Comparison of ENCODE assay signal across 8 cellular contexts in genomic region chr20:31517373-31517772, GRCh38. TPM values are rescaled to one million over a fixed set of nuclear protein-coding genes. Genes with fewer than 3 reads are reported as not detected.
A peak's percentile ranks its signal among the peaks of the same experiment; 100 is the strongest.
DNase-seq lines count a peak whose midpoint lies in the region; ATAC-seq and TF ChIP-seq lines count a peak whose summit lies in the region.

No MANE protein-coding gene starts in this region.

- H3K9me3 Mint-ChIP-seq in activated CD4-positive, alpha-beta T cell treated with anti-CD3 and anti-CD28 coated beads for 36 hours (ENCODE audit: low read depth): no peaks in the 10 kb centered on the region

- H3K36me3 Mint-ChIP-seq in activated CD4-positive, alpha-beta T cell treated with anti-CD3 and anti-CD28 coated beads for 36 hours (ENCODE audit: low read depth): peaks cover 18% of the 10 kb centered on the region

- H3K4me3 Mint-ChIP-seq in activated CD4-positive, alpha-beta T cell treated with anti-CD3 and anti-CD28 coated beads for 36 hours: no peak overlapping the region

- peaks cover 31% of the 10 kb centered on the region for H3K4me1 ChIP-seq in skeletal muscle satellite cell (ENCODE audit: control insufficient read depth, insufficient read depth, low read length)

- H3K27me3 Mint-ChIP-seq in activated CD4-positive, alpha-beta T cell treated with anti-CD3 and anti-CD28 coated beads for 36 hours: no peaks in the 10 kb centered on the region

- CTCF ChIA-PET in activated CD4-positive, alpha-beta T cell treated with anti-CD3 and anti-CD28 coated beads for 36 hours (lab: Charles Lee): no interaction called here

- H3K4me3 ChIP-seq in epithelial cell of esophagus (ENCODE audit: low read length) (no peak overlapping the region), skeletal muscle satellite cell (ENCODE audit: low read length) (peak overlapping the region; percentile 13)

- no peak for ATAC-seq in activated CD4-positive, alpha-beta T cell treated with anti-CD3 and anti-CD28 coated beads for 36 hours

- intact Hi-C loops in activated CD4-positive, alpha-beta T cell treated with anti-CD3 and anti-CD28 coated beads for 36 hours (cut with DNase I, micrococcal nuclease): no loop called here

- peaks cover 27% of the 10 kb centered on the region for H3K4me1 Mint-ChIP-seq in activated CD4-positive, alpha-beta T cell treated with anti-CD3 and anti-CD28 coated beads for 36 hours

- TF ChIP-seq CTCF in epithelial cell of esophagus (IDR thresholded peaks at IDR 0.05; ENCODE audit: insufficient read depth, low read depth, low read length, missing control alignments): peak; percentile 31

- peak; percentile 22 for DNase-seq in activated CD4-positive, alpha-beta T cell treated with anti-CD3 and anti-CD28 coated beads for 36 hours
- no peak for DNase-seq in activated CD4-positive, alpha-beta T cell treated with anti-CD3 and anti-CD28 coated beads, Interleukin-2, amount 50 U/mL, for 4 hours
- peak; percentile 18 for DNase-seq in NCI-H82 treated with DMSO at 0.1 percent for 48 hours (lab: John Stamatoyannopoulos, UW; ENCODE audit: unreplicated experiment)
- DNase-seq in epithelial cell of esophagus (ENCODE audit: low read depth): peak; percentile 68
- DNase-seq in NCI-H446 treated with DMSO at 0.1 percent for 48 hours (lab: John Stamatoyannopoulos, UW): no peak
- no peak for DNase-seq in T-helper 2 cell
- no peak for DNase-seq in RPMI8226

- no peaks in the 10 kb centered on the region for H3K9me3 ChIP-seq in skeletal muscle satellite cell (replicated peaks; ENCODE audit: low read length)

- no peaks in the 10 kb centered on the region for H3K27me3 ChIP-seq in skeletal muscle satellite cell (ENCODE audit: control insufficient read depth, insufficient read depth, low read length)

- peak overlapping the region; percentile 95 for H3K4me2 ChIP-seq in skeletal muscle satellite cell (ENCODE audit: low read length)

- no peak overlapping the region for H3K27ac Mint-ChIP-seq in activated CD4-positive, alpha-beta T cell treated with anti-CD3 and anti-CD28 coated beads for 36 hours

- H3K9ac ChIP-seq in skeletal muscle satellite cell (ENCODE audit: low read depth, low read length): peak overlapping the region; percentile 6

- POLR2A ChIA-PET in activated CD4-positive, alpha-beta T cell treated with anti-CD3 and anti-CD28 coated beads for 36 hours (lab: Charles Lee): no interaction called here

- peaks cover 13% of the 10 kb centered on the region for H3K36me3 ChIP-seq in skeletal muscle satellite cell (ENCODE audit: insufficient read depth, low read length)

RNA-seq across cellular contexts. Expression of gene HM13, which starts 3.1 kb away (rescaled TPM):
- 100 to 1,000 TPM; 108 to 111 TPM for total RNA-seq in activated CD4-positive, alpha-beta T cell treated with anti-CD3 and anti-CD28 coated beads for 36 hours
- total RNA-seq in skeletal muscle satellite cell (2012; rRNA removed): 96.8 and 131 TPM in 2 replicates

RNA-seq across cellular contexts. Expression of gene REM1, which starts 42.3 kb away (rescaled TPM):
- total RNA-seq in activated CD4-positive, alpha-beta T cell treated with anti-CD3 and anti-CD28 coated beads for 36 hours: not detected
- 0.25 TPM in 1 of 2 replicates, not detected in the other for total RNA-seq in skeletal muscle satellite cell (2012; rRNA removed)

RNA-seq across cellular contexts. Expression of gene DEFB124, which starts 42.4 kb away (rescaled TPM):
- total RNA-seq in activated CD4-positive, alpha-beta T cell treated with anti-CD3 and anti-CD28 coated beads for 36 hours: not detected
- total RNA-seq in skeletal muscle satellite cell (2012; rRNA removed): not detected in 2 replicates

Comparison
In these comparisons a context has a peak if more than half of its experiments do, and no peak if none do; other contexts are left out.
1. DNase-seq: peak in activated CD4-positive, alpha-beta T cell treated with anti-CD3 and anti-CD28 coated beads for 36 hours (single experiment), NCI-H82 treated with DMSO at 0.1 percent for 48 hours (single experiment) and epithelial cell of esophagus (single experiment); none in activated CD4-positive, alpha-beta T cell treated with anti-CD3 and anti-CD28 coated beads, Interleukin-2, amount 50 U/mL, for 4 hours (0 of 2), NCI-H446 treated with DMSO at 0.1 percent for 48 hours (single experiment), T-helper 2 cell (0 of 5) and RPMI8226 (single experiment).